Comparison of ENCODE assay signal across 3 cellular contexts in the genomic region with DNA sequence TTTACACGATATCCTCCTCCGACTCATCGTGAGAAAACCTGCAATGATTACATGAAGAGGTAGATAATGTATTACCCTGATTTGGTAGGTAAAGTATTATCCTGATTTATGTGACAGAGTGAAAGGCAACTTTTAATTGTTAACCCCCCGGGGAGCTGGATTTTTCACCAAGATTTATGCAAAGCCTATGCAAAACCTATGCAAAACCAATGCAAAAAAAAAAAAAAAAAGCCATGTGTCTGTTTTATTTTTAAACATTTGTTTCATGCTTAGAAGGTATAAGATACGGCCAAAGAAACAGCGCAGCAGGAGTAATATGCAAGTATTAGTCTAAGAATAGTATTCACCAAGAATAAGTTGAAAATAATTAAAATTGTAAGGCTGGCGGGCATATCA.
TF ChIP-seq lines count a peak whose summit lies in the region.

No MANE protein-coding gene starts in this region.

TF ChIP-seq in HEK293, 187 proteins besides CTCF, POLR2A, EP300 and RAD21 (continued from another document):
- TF ChIP-seq ZBTB7A (tag by site-specific recombination; IDR thresholded peaks at IDR 0.05; ENCODE audit: low read depth) (no peak), ZNF658 (tag by site-specific recombination; IDR thresholded peaks at IDR 0.05) (no peak), ZNF792 (tag by site-specific recombination; IDR thresholded peaks at IDR 0.05) (no peak), YY1 (tag by site-specific recombination; IDR thresholded peaks at IDR 0.05) (no peak), MYNN (tag by site-specific recombination; IDR thresholded peaks at IDR 0.05; ENCODE audit: borderline replicate concordance) (no peak), BCL11A (tag by site-specific recombination; IDR thresholded peaks at IDR 0.05; ENCODE audit: low read depth) (no peak)
- TF ChIP-seq, protein P1, sequence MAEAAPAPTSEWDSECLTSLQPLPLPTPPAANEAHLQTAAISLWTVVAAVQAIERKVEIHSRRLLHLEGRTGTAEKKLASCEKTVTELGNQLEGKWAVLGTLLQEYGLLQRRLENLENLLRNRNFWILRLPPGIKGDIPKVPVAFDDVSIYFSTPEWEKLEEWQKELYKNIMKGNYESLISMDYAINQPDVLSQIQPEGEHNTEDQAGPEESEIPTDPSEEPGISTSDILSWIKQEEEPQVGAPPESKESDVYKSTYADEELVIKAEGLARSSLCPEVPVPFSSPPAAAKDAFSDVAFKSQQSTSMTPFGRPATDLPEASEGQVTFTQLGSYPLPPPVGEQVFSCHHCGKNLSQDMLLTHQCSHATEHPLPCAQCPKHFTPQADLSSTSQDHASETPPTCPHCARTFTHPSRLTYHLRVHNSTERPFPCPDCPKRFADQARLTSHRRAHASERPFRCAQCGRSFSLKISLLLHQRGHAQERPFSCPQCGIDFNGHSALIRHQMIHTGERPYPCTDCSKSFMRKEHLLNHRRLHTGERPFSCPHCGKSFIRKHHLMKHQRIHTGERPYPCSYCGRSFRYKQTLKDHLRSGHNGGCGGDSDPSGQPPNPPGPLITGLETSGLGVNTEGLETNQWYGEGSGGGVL (tag by site-specific recombination; IDR thresholded peaks at IDR 0.05): no peak
- TF ChIP-seq, protein P2, sequence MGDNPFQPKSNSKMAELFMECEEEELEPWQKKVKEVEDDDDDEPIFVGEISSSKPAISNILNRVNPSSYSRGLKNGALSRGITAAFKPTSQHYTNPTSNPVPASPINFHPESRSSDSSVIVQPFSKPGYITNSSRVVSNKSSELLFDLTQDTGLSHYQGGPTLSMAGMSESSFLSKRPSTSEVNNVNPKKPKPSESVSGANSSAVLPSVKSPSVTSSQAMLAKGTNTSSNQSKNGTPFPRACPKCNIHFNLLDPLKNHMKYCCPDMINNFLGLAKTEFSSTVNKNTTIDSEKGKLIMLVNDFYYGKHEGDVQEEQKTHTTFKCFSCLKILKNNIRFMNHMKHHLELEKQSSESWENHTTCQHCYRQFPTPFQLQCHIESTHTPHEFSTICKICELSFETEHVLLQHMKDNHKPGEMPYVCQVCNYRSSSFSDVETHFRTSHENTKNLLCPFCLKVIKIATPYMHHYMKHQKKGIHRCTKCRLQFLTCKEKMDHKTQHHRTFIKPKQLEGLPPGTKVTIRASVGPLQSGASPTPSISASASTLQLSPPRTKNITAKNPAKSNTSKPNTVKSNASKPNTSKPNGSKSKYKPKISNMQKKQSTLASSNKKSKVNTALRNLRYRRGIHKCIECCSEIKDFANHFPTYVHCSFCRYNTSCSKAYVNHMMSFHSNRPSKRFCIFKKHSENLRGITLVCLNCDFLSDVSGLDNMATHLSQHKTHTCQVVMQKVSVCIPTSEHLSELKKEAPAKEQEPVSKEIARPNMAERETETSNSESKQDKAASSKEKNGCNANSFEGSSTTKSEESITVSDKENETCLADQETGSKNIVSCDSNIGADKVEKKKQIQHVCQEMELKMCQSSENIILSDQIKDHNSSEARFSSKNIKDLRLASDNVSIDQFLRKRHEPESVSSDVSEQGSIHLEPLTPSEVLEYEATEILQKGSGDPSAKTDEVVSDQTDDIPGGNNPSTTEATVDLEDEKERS (tag by site-specific recombination; IDR thresholded peaks at IDR 0.05): no peak
TF ChIP-seq in HEK293: peak in this region for 0.

TF ChIP-seq in GM12878, 131 proteins besides CTCF, POLR2A, EP300 and RAD21 (continues in another document):
- no peak for TF ChIP-seq SMC3 (IDR thresholded peaks at IDR 0.05; ENCODE audit: borderline replicate concordance, low read length)
- no peak for TF ChIP-seq RBBP5 (conservative IDR thresholded peaks at IDR 0.05)
- peak; percentile 13 for TF ChIP-seq MEF2B (IDR thresholded peaks at IDR 0.05; ENCODE audit: partially characterized antibody, poor library complexity, severe bottlenecking)
- no peak for TF ChIP-seq MTA3 (IDR thresholded peaks at IDR 0.05; ENCODE audit: borderline replicate concordance, low read length)
- TF ChIP-seq CREM (IDR thresholded peaks at IDR 0.05; ENCODE audit: low read depth): no peak
- TF ChIP-seq SMAD5 (IDR thresholded peaks at IDR 0.05; ENCODE audit: low read depth): no peak
- TF ChIP-seq, protein P3, sequence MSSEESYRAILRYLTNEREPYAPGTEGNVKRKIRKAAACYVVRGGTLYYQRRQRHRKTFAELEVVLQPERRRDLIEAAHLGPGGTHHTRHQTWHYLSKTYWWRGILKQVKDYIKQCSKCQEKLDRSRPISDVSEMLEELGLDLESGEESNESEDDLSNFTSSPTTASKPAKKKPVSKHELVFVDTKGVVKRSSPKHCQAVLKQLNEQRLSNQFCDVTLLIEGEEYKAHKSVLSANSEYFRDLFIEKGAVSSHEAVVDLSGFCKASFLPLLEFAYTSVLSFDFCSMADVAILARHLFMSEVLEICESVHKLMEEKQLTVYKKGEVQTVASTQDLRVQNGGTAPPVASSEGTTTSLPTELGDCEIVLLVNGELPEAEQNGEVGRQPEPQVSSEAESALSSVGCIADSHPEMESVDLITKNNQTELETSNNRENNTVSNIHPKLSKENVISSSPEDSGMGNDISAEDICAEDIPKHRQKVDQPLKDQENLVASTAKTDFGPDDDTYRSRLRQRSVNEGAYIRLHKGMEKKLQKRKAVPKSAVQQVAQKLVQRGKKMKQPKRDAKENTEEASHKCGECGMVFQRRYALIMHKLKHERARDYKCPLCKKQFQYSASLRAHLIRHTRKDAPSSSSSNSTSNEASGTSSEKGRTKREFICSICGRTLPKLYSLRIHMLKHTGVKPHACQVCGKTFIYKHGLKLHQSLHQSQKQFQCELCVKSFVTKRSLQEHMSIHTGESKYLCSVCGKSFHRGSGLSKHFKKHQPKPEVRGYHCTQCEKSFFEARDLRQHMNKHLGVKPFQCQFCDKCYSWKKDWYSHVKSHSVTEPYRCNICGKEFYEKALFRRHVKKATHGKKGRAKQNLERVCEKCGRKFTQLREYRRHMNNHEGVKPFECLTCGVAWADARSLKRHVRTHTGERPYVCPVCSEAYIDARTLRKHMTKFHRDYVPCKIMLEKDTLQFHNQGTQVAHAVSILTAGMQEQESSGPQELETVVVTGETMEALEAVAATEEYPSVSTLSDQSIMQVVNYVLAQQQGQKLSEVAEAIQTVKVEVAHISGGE (CRISPR knock-in tag; IDR thresholded peaks at IDR 0.05): no peak
- TF ChIP-seq ZNF384 (IDR thresholded peaks at IDR 0.05; ENCODE audit: borderline replicate concordance, low read depth, low read length): peak; percentile 92
- TF ChIP-seq FOXK2 (IDR thresholded peaks at IDR 0.05): no peak
- TF ChIP-seq, protein P4, sequence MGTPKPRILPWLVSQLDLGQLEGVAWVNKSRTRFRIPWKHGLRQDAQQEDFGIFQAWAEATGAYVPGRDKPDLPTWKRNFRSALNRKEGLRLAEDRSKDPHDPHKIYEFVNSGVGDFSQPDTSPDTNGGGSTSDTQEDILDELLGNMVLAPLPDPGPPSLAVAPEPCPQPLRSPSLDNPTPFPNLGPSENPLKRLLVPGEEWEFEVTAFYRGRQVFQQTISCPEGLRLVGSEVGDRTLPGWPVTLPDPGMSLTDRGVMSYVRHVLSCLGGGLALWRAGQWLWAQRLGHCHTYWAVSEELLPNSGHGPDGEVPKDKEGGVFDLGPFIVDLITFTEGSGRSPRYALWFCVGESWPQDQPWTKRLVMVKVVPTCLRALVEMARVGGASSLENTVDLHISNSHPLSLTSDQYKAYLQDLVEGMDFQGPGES (IDR thresholded peaks at IDR 0.05): no peak
- no peak for TF ChIP-seq PAX8 (IDR thresholded peaks at IDR 0.05)
- 0 out of 2 replicates have a peak, but pooled peaks have one; percentile 36 for TF ChIP-seq TAF1 (IDR thresholded peaks at IDR 0.05; ENCODE audit: borderline replicate concordance, low read depth, low read length)
- TF ChIP-seq NR2F1 (conservative IDR thresholded peaks at IDR 0.05): no peak

TF ChIP-seq in SK-N-SH, 30 proteins besides CTCF, POLR2A, EP300 and RAD21 (continued from another document):
- no peak for TF ChIP-seq NRF1 (IDR thresholded peaks at IDR 0.05; ENCODE audit: low read depth, low read length)
- no peak for TF ChIP-seq EZH2phosphoT487 (IDR thresholded peaks at IDR 0.05; ENCODE audit: borderline replicate concordance, low read depth)
- TF ChIP-seq JUND (IDR thresholded peaks at IDR 0.05): no peak
- no peak for TF ChIP-seq NFIC (IDR thresholded peaks at IDR 0.05; ENCODE audit: borderline replicate concordance)
- no peak for TF ChIP-seq FOXJ3 (CRISPR knock-in tag; IDR thresholded peaks at IDR 0.05)
- TF ChIP-seq GATA2 (CRISPR knock-in tag; IDR thresholded peaks at IDR 0.05): no peak
- no peak for TF ChIP-seq RCOR1 (IDR thresholded peaks at IDR 0.05; ENCODE audit: low read length)
- TF ChIP-seq FOXM1 (IDR thresholded peaks at IDR 0.05; ENCODE audit: low read depth): no peak
- no peak for TF ChIP-seq POLR2AphosphoS5 (IDR thresholded peaks at IDR 0.05; ENCODE audit: low read depth, low read length)
- TF ChIP-seq GABPA (IDR thresholded peaks at IDR 0.05; ENCODE audit: low read depth): no peak
- no peak for TF ChIP-seq ELF1 (IDR thresholded peaks at IDR 0.05)
- TF ChIP-seq SMC3 (IDR thresholded peaks at IDR 0.05; ENCODE audit: low read depth, low read length): no peak
- TF ChIP-seq YY1 (IDR thresholded peaks at IDR 0.05; ENCODE audit: low read depth): no peak
- TF ChIP-seq RFX5 (IDR thresholded peaks at IDR 0.05; ENCODE audit: low read length): no peak
- TF ChIP-seq CHD2 (IDR thresholded peaks at IDR 0.05; ENCODE audit: low read length, partially characterized antibody): no peak
- no peak for TF ChIP-seq TCF12 (IDR thresholded peaks at IDR 0.05)
- TF ChIP-seq, protein P4 (IDR thresholded peaks at IDR 0.05; ENCODE audit: low read depth, low read length): no peak
- no peak for TF ChIP-seq MXI1 (IDR thresholded peaks at IDR 0.05; ENCODE audit: low read depth, low read length)
- TF ChIP-seq SIN3A (IDR thresholded peaks at IDR 0.05; ENCODE audit: borderline replicate concordance, low read depth, low read length): no peak
